In the genomic region with DNA sequence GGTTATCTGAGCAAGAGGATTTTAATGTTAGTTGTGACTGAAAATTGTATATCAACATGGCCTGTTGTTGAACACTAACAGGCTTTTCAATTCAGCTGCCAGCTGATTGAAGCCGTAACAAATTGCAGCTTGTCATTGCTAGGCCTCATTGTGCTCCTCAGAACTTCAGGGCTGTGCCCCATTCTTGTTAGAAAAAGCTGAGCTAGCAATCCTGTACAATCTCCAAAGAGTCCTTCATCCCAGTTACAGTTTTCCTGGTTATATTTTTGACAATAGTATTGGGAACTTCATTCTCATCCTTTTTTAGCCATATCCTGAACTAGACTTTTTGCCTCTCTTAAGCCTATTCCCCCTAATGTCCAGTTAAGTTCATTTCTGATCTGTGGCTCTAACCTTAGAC, we compare ENCODE assay signal across 21 cellular contexts.
"Had no signal": no experiment of that assay in that cellular context is flagged by ENCODE, and none has a peak within 500 bp of the region (broad histone marks: within the 10 kb centered on the region; RNA-seq: fewer than 3 reads in every experiment).

No MANE protein-coding gene starts in this region.

- H3K9me3 ChIP-seq: adrenal gland, ascending aorta, colonic mucosa, esophagus squamous epithelium, gastroesophageal sphincter had no signal

- H3K27me3 ChIP-seq: adrenal gland, ascending aorta, brain microvascular endothelial cell, colonic mucosa, dorsolateral prefrontal cortex, esophagus squamous epithelium, gastroesophageal sphincter, heart left ventricle, tibial nerve had no signal

- ATAC-seq: activated T-cell treated with anti-CD3 and anti-CD28 coated beads, Interleukin-2, amount 50 U/mL, for 4 hours; gastroesophageal sphincter; heart left ventricle; left ventricle myocardium superior; stimulated activated naive CD8-positive, alpha-beta T cell treated with anti-CD3 and anti-CD28 coated beads, Interleukin-15, Interleukin-2, amounts not matched to agents 100 U/mL and 50 U/mL, for 24 hours; T-helper 17 cell had no signal

- DNase-seq: activated CD4-positive, alpha-beta T cell treated with anti-CD3 and anti-CD28 coated beads for 4 hours; activated CD4-positive, alpha-beta T cell treated with anti-CD3 and anti-CD28 coated beads, Interleukin-2, amount 50 U/mL, for 48 hours; activated CD4-positive, CD25-positive, alpha-beta regulatory T cell; activated CD8-positive, alpha-beta memory T cell treated with anti-CD3 and anti-CD28 coated beads, Interleukin-2, amount 50 U/mL, for 48 hours; activated naive CD4-positive, alpha-beta T cell; activated T-cell treated with anti-CD3 and anti-CD28 coated beads, Interleukin-2, amount 50 U/mL, for 4 hours; adrenal gland; brain microvascular endothelial cell; colonic mucosa; dorsolateral prefrontal cortex; esophagus squamous epithelium; heart left ventricle; left ventricle myocardium superior; stimulated activated CD4-positive, alpha-beta T cell treated with anti-CD3 and anti-CD28 coated beads, Interleukin-12 subunit alpha, Interleukin-12 subunit beta, amount 100 ng/mL, for 4 hours; stimulated activated CD4-positive, alpha-beta T cell treated with anti-CD3 and anti-CD28 coated beads, Interleukin-4, amount 100 ng/mL, for 4 hours; stimulated activated naive CD8-positive, alpha-beta T cell treated with anti-CD3 and anti-CD28 coated beads, Interleukin-15, Interleukin-2, amounts not matched to agents 100 U/mL and 50 U/mL, for 24 hours; substantia nigra; T-helper 17 cell had no signal

- H3K4me3 ChIP-seq: adrenal gland, ascending aorta, colonic mucosa, dorsolateral prefrontal cortex, esophagus squamous epithelium, gastroesophageal sphincter, heart left ventricle, tibial nerve had no signal

- H3K36me3 ChIP-seq: adrenal gland, ascending aorta, brain microvascular endothelial cell, colonic mucosa, esophagus squamous epithelium, gastroesophageal sphincter, heart left ventricle, tibial nerve had no signal

- H3K27ac ChIP-seq: adrenal gland, ascending aorta, brain microvascular endothelial cell, colonic mucosa, dorsolateral prefrontal cortex, esophagus squamous epithelium, gastroesophageal sphincter, heart left ventricle had no signal

- H3K4me1 ChIP-seq: adrenal gland, ascending aorta, colonic mucosa, esophagus squamous epithelium, gastroesophageal sphincter, heart left ventricle, tibial nerve had no signal
